13 cellular contexts compared by ENCODE assay signal in the genomic region with DNA sequence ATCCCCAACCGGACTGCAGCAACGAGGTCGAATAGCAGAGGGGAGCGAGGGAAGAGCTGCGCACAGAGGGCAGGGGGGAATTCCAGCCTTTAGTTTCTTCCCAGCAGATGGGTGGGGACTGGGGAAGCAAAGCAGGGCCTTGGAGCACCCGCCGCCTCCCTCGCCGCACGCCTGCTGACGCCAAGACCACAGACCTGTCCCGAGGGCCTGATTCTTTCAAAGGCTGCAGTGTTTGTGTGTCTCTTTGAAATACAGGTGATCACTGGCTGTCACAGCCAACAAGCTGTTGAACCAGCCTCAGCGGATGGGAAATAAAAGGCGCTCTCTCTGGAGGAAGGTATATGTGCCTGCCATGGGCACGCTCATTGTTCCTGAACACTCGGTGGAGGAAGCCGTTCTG.
A peak's percentile ranks its signal among the peaks of the same experiment; 100 is the strongest.
DNase-seq lines count a peak whose midpoint lies in the region; ATAC-seq and TF ChIP-seq lines count a peak whose summit lies in the region.
"Had no signal": no experiment of that assay in that cellular context is flagged by ENCODE, and none has a peak within 500 bp of the region (broad histone marks: within the 10 kb centered on the region; RNA-seq: fewer than 3 reads in every experiment).

No MANE protein-coding gene starts in this region.

- TF ChIP-seq CTCF in OCI-LY1 (IDR thresholded peaks at IDR 0.05; ENCODE audit: low read length) (no peak), foreskin keratinocyte (conservative IDR thresholded peaks at IDR 0.05) (no peak)

- H3K4me1 ChIP-seq in OCI-LY1 (ENCODE audit: insufficient read depth, low read length, severe bottlenecking) (peaks cover 100% of the 10 kb centered on the region), foreskin keratinocyte (peaks cover 11% of the 10 kb centered on the region), thymus (ENCODE audit: control insufficient read depth, insufficient read depth, low read length) (peaks cover 94% of the 10 kb centered on the region)

- no peak overlapping the region for H2AFZ ChIP-seq in OCI-LY1 (ENCODE audit: low read length)

- intact Hi-C loops in activated naive CD4-positive, alpha-beta T cell treated with anti-CD3 and anti-CD28 coated beads for 36 hours (cut with micrococcal nuclease), result loop anchor here (5.0 kb wide), 1 partner anchor 83 kb away; no protein-coding TSS in a partner anchor

- H3K27me3 ChIP-seq in OCI-LY1 (ENCODE audit: insufficient read depth, low read length), result no peaks in the 10 kb centered on the region
- no peaks in the 10 kb centered on the region for H3K27me3 ChIP-seq in foreskin keratinocyte
- H3K27me3 ChIP-seq in thymus (ENCODE audit: control insufficient read depth, insufficient read depth), result no peaks in the 10 kb centered on the region

- H3K27ac Mint-ChIP-seq in activated naive CD4-positive, alpha-beta T cell treated with anti-CD3 and anti-CD28 coated beads, Interleukin-2, amount 50 U/mL, for 24 hours, result peak overlapping the region; percentile 37
- H3K27ac Mint-ChIP-seq in activated naive CD4-positive, alpha-beta T cell treated with anti-CD3 and anti-CD28 coated beads for 36 hours, result no peak overlapping the region

- no peaks in the 10 kb centered on the region for H3K36me3 Mint-ChIP-seq in activated naive CD4-positive, alpha-beta T cell treated with anti-CD3 and anti-CD28 coated beads, Interleukin-2, amount 50 U/mL, for 24 hours
- no peaks in the 10 kb centered on the region for H3K36me3 Mint-ChIP-seq in activated naive CD4-positive, alpha-beta T cell treated with anti-CD3 and anti-CD28 coated beads for 36 hours (ENCODE audit: low read depth)

- CTCF ChIA-PET in activated naive CD4-positive, alpha-beta T cell treated with anti-CD3 and anti-CD28 coated beads for 36 hours (lab: Charles Lee), result no interaction called here

- no peaks in the 10 kb centered on the region for H3K79me2 ChIP-seq in OCI-LY1 (ENCODE audit: insufficient read depth, low read length)

- H3K4me2 ChIP-seq in OCI-LY1 (ENCODE audit: low read length), result peak overlapping the region; percentile 22; the same call in 1 of the 2 replicates
- H3K4me2 ChIP-seq: SK-N-SH had no signal

- H3K9me3 ChIP-seq in OCI-LY1 (ENCODE audit: low read length) (no peaks in the 10 kb centered on the region), thymus (ENCODE audit: control insufficient read depth) (no peaks in the 10 kb centered on the region)
- H3K9me3 ChIP-seq: SK-N-SH had no signal

- H3F3A ChIP-seq in OCI-LY1 (ENCODE audit: insufficient read depth, low read length), result no peaks in the 10 kb centered on the region

- DNase-seq in activated naive CD4-positive, alpha-beta T cell treated with anti-CD3 and anti-CD28 coated beads for 36 hours, result no peak
- DNase-seq in foreskin keratinocyte (peak in 1 of 2 donors; percentile 28), ACHN (no peak)
- DNase-seq: Kasumi-1; NCI-H226; SK-N-SH; stimulated activated CD4-positive, alpha-beta T cell treated with anti-CD3 and anti-CD28 coated beads, Interleukin-15, amount 100 ng/mL, for 24 hours had no signal

- H3K36me3 ChIP-seq in OCI-LY1 (ENCODE audit: insufficient read depth, low read length) (peaks cover 10% of the 10 kb centered on the region), thymus (ENCODE audit: control insufficient read depth, insufficient read depth) (peaks cover 35% of the 10 kb centered on the region)

- H3K9ac ChIP-seq in OCI-LY1 (ENCODE audit: low read length), result peak overlapping the region; percentile 47; the same call in 1 of the 2 replicates
- H3K9ac ChIP-seq: SK-N-SH had no signal

- ATAC-seq in foreskin keratinocyte (peak; percentile 27), GM19463 (IDR thresholded peaks at IDR 0.05; ENCODE audit: unreplicated experiment) (no peak), HG02610 (IDR thresholded peaks at IDR 0.05; ENCODE audit: unreplicated experiment) (no peak)

- H3K9me2 ChIP-seq in OCI-LY1 (ENCODE audit: low read depth, low read length), result no peaks in the 10 kb centered on the region
- H3K9me2 ChIP-seq: SK-N-SH had no signal

- no peaks in the 10 kb centered on the region for H3K9me3 Mint-ChIP-seq in activated naive CD4-positive, alpha-beta T cell treated with anti-CD3 and anti-CD28 coated beads, Interleukin-2, amount 50 U/mL, for 24 hours
- no peaks in the 10 kb centered on the region for H3K9me3 Mint-ChIP-seq in activated naive CD4-positive, alpha-beta T cell treated with anti-CD3 and anti-CD28 coated beads for 36 hours

- WGBS in thymus, result 32% methylated on average over 17 of the region's 17 CpGs

- in situ Hi-C loops in ACHN (cut with HindIII; ENCODE audit: low pct_ligation_motif_present, low pct_unique_long_range_greater_than_20kb, low sequenced_read_pairs), result no loop called here

- H3K4me3 ChIP-seq in OCI-LY1 (ENCODE audit: low read depth, low read length, poor library complexity, severe bottlenecking) (peak overlapping the region; percentile 2), thymus (ENCODE audit: low read length) (no peak overlapping the region)
- H3K4me3 ChIP-seq: coronary artery had no signal

- no peaks in the 10 kb centered on the region for H3K27me3 Mint-ChIP-seq in activated naive CD4-positive, alpha-beta T cell treated with anti-CD3 and anti-CD28 coated beads, Interleukin-2, amount 50 U/mL, for 24 hours
- H3K27me3 Mint-ChIP-seq in activated naive CD4-positive, alpha-beta T cell treated with anti-CD3 and anti-CD28 coated beads for 36 hours (ENCODE audit: low read depth), result no peaks in the 10 kb centered on the region

- H3K4me1 Mint-ChIP-seq in activated naive CD4-positive, alpha-beta T cell treated with anti-CD3 and anti-CD28 coated beads, Interleukin-2, amount 50 U/mL, for 24 hours, result peaks cover 40% of the 10 kb centered on the region
- H3K4me1 Mint-ChIP-seq in activated naive CD4-positive, alpha-beta T cell treated with anti-CD3 and anti-CD28 coated beads for 36 hours (ENCODE audit: low read depth), result peaks cover 25% of the 10 kb centered on the region

- H3K27ac ChIP-seq in OCI-LY1 (ENCODE audit: low read depth, low read length, poor library complexity, severe bottlenecking) (peak overlapping the region; percentile 93), foreskin keratinocyte (no peak overlapping the region), thymus (ENCODE audit: low read depth) (peak overlapping the region; percentile 87)
- H3K27ac ChIP-seq: coronary artery had no signal

- H4K20me1 ChIP-seq in OCI-LY1 (ENCODE audit: insufficient read depth, low read length), result no peaks in the 10 kb centered on the region

- no peak overlapping the region for H3K4me3 Mint-ChIP-seq in activated naive CD4-positive, alpha-beta T cell treated with anti-CD3 and anti-CD28 coated beads, Interleukin-2, amount 50 U/mL, for 24 hours
- no peak overlapping the region for H3K4me3 Mint-ChIP-seq in activated naive CD4-positive, alpha-beta T cell treated with anti-CD3 and anti-CD28 coated beads for 36 hours
